In genomic region chr22:44682556-44683168, GRCh38 we compare ENCODE assay signal across 24 cellular contexts. TPM values are rescaled to one million over a fixed set of nuclear protein-coding genes. Genes with fewer than 3 reads are reported as not detected.
DNase-seq lines count a peak whose midpoint lies in the region; FAIRE-seq and TF ChIP-seq lines count a peak whose summit lies in the region.
"Had no signal": no experiment of that assay in that cellular context is flagged by ENCODE, and none has a peak within 500 bp of the region (broad histone marks: within the 10 kb centered on the region; RNA-seq: fewer than 3 reads in every experiment).

No MANE protein-coding gene starts in this region.

- H3K27me3 Mint-ChIP-seq in activated CD4-positive, alpha-beta memory T cell treated with anti-CD3 and anti-CD28 coated beads, Interleukin-2, amount 10 ng/mL, durations not matched to agents 7 days and 5 days = peaks cover 3% of the 10 kb centered on the region
- H3K27me3 Mint-ChIP-seq in activated CD4-positive, alpha-beta memory T cell treated with anti-CD3 and anti-CD28 coated beads for 36 hours = no peaks in the 10 kb centered on the region
- no peaks in the 10 kb centered on the region for H3K27me3 Mint-ChIP-seq in CD8-positive, alpha-beta memory T cell
- H3K27me3 Mint-ChIP-seq: activated naive CD8-positive, alpha-beta T cell had no signal

- POLR2A ChIA-PET in activated CD4-positive, alpha-beta memory T cell treated with anti-CD3 and anti-CD28 coated beads, Interleukin-2, amount 10 ng/mL, durations not matched to agents 7 days and 5 days (lab: Charles Lee) = interaction anchor here (7.7 kb wide), 1 partner anchor 14 kb away, joined by 92 read pairs; no protein-coding TSS in a partner anchor
- POLR2A ChIA-PET in activated CD4-positive, alpha-beta memory T cell treated with anti-CD3 and anti-CD28 coated beads for 36 hours (lab: Charles Lee) = interaction anchor here (1.0 kb wide), 1 partner anchor 18 kb away, joined by 4 read pairs; no protein-coding TSS in a partner anchor
- POLR2A ChIA-PET in CD8-positive, alpha-beta memory T cell (lab: Charles Lee) = no interaction called here

- H3K36me3 ChIP-seq in CD8-positive, alpha-beta memory T cell (ENCODE audit: insufficient read depth, low read length) = no peaks in the 10 kb centered on the region
- H3K36me3 ChIP-seq in bronchial epithelial cell (ENCODE audit: control insufficient read depth, insufficient read depth, low read length) = no peaks in the 10 kb centered on the region
- H3K36me3 ChIP-seq: neural progenitor cell, right lobe of liver, thyroid gland had no signal

- peaks cover 64% of the 10 kb centered on the region for H3K4me1 Mint-ChIP-seq in activated CD4-positive, alpha-beta memory T cell treated with anti-CD3 and anti-CD28 coated beads, Interleukin-2, amount 10 ng/mL, durations not matched to agents 7 days and 5 days
- H3K4me1 Mint-ChIP-seq in activated CD4-positive, alpha-beta memory T cell treated with anti-CD3 and anti-CD28 coated beads for 36 hours (ENCODE audit: low read depth) = peaks cover 47% of the 10 kb centered on the region
- H3K4me1 Mint-ChIP-seq in CD8-positive, alpha-beta memory T cell = peaks cover 50 to 72% (median 58%) of the 10 kb centered on the region in 3 donors

- peaks cover 4% of the 10 kb centered on the region for H3K36me3 Mint-ChIP-seq in activated CD4-positive, alpha-beta memory T cell treated with anti-CD3 and anti-CD28 coated beads, Interleukin-2, amount 10 ng/mL, durations not matched to agents 7 days and 5 days (ENCODE audit: low read depth)
- no peaks in the 10 kb centered on the region for H3K36me3 Mint-ChIP-seq in activated CD4-positive, alpha-beta memory T cell treated with anti-CD3 and anti-CD28 coated beads for 36 hours
- H3K36me3 Mint-ChIP-seq in CD8-positive, alpha-beta memory T cell = peaks cover 0 to 22% (median 7%) of the 10 kb centered on the region in 3 donors
- H3K36me3 Mint-ChIP-seq: activated naive CD8-positive, alpha-beta T cell; neural progenitor cell had no signal

- H3K27ac Mint-ChIP-seq in activated CD4-positive, alpha-beta memory T cell treated with anti-CD3 and anti-CD28 coated beads, Interleukin-2, amount 10 ng/mL, durations not matched to agents 7 days and 5 days = peak overlapping the region; percentile 57
- no peak overlapping the region for H3K27ac Mint-ChIP-seq in activated CD4-positive, alpha-beta memory T cell treated with anti-CD3 and anti-CD28 coated beads for 36 hours
- peak overlapping the region in 5 of 8 donors; percentile 39 to 96 (median 71) for H3K27ac Mint-ChIP-seq in CD8-positive, alpha-beta memory T cell
- H3K27ac Mint-ChIP-seq: neural progenitor cell had no signal

- H3K4me3 Mint-ChIP-seq in activated CD4-positive, alpha-beta memory T cell treated with anti-CD3 and anti-CD28 coated beads, Interleukin-2, amount 10 ng/mL, durations not matched to agents 7 days and 5 days = no peak overlapping the region
- no peak overlapping the region for H3K4me3 Mint-ChIP-seq in activated CD4-positive, alpha-beta memory T cell treated with anti-CD3 and anti-CD28 coated beads for 36 hours
- peak overlapping the region in 3 of 7 donors; percentile 9 to 50 (median 15) for H3K4me3 Mint-ChIP-seq in CD8-positive, alpha-beta memory T cell
- H3K4me3 Mint-ChIP-seq: activated naive CD8-positive, alpha-beta T cell; neural progenitor cell had no signal

- CTCF ChIA-PET in activated CD4-positive, alpha-beta memory T cell treated with anti-CD3 and anti-CD28 coated beads, Interleukin-2, amount 10 ng/mL, durations not matched to agents 7 days and 5 days (lab: Charles Lee) = interaction anchor here (2.9 to 8.6 kb wide), 2 partner anchors 12 to 55 kb away, joined by 20 to 146 read pairs; no protein-coding TSS in a partner anchor
- CTCF ChIA-PET in activated CD4-positive, alpha-beta memory T cell treated with anti-CD3 and anti-CD28 coated beads for 36 hours (lab: Charles Lee) = no interaction called here
- CTCF ChIA-PET in CD8-positive, alpha-beta memory T cell (lab: Charles Lee) = interaction anchor here (1.1 to 5.9 kb wide), 4 partner anchors 13 to 56 kb away, joined by 3 to 46 read pairs (median 5); no protein-coding TSS in a partner anchor

- no peaks in the 10 kb centered on the region for H3K9me3 ChIP-seq in CD8-positive, alpha-beta memory T cell (ENCODE audit: low read length)
- H3K9me3 ChIP-seq: right lobe of liver, thyroid gland had no signal

- no peak for DNase-seq in activated CD4-positive, alpha-beta memory T cell treated with anti-CD3 and anti-CD28 coated beads, Interleukin-2, amount 10 ng/mL, durations not matched to agents 7 days and 5 days
- DNase-seq in activated CD4-positive, alpha-beta memory T cell treated with anti-CD3 and anti-CD28 coated beads for 36 hours = no peak
- DNase-seq in CD8-positive, alpha-beta memory T cell = no peak
- DNase-seq in NCI-H2227 treated with DMSO at 0.1 percent for 48 hours (lab: John Stamatoyannopoulos, UW) (peak; percentile 29), bronchial epithelial cell (ENCODE audit: low read depth) (no peak), NCI-H2107 treated with DMSO at 0.1 percent for 48 hours (lab: John Stamatoyannopoulos, UW; ENCODE audit: unreplicated experiment) (no peak), SKM-1 (lab: John Stamatoyannopoulos, UW; ENCODE audit: unreplicated experiment) (no peak), RKO (ENCODE audit: low spot score) (no peak)
- DNase-seq: HCEC 1CT; kidney glomerular epithelial cell; NCI-H2029 treated with DMSO at 0.1 percent for 48 hours; NCI-H510A; posterior cingulate gyrus; right lobe of liver; stimulated activated CD4-positive, alpha-beta T cell treated with anti-CD3 and anti-CD28 coated beads, Interleukin-4, amount 100 ng/mL, for 4 hours; stimulated activated naive CD4-positive, alpha-beta T cell treated with Interleukin-2 at 50 U/mL for 16 hours; T-helper 9 cell; thyroid gland had no signal

- no peaks in the 10 kb centered on the region for H3K27me3 ChIP-seq in CD8-positive, alpha-beta memory T cell (ENCODE audit: insufficient read depth, low read length, poor library complexity, severe bottlenecking)
- H3K27me3 ChIP-seq in bronchial epithelial cell (ENCODE audit: control insufficient read depth, insufficient read depth, low read length) = no peaks in the 10 kb centered on the region
- H3K27me3 ChIP-seq: neural progenitor cell, right lobe of liver, thyroid gland had no signal

- intact Hi-C loops in activated CD4-positive, alpha-beta memory T cell treated with anti-CD3 and anti-CD28 coated beads for 36 hours (cut with micrococcal nuclease) = loop anchor here (5.0 kb wide), 2 partner anchors 185 to 500 kb away; partner anchors contain the start of genes PARVG and RTL6

- H3K9me3 Mint-ChIP-seq in activated CD4-positive, alpha-beta memory T cell treated with anti-CD3 and anti-CD28 coated beads, Interleukin-2, amount 10 ng/mL, durations not matched to agents 7 days and 5 days = no peaks in the 10 kb centered on the region
- H3K9me3 Mint-ChIP-seq in activated CD4-positive, alpha-beta memory T cell treated with anti-CD3 and anti-CD28 coated beads for 36 hours = no peaks in the 10 kb centered on the region
- no peaks in the 10 kb centered on the region for H3K9me3 Mint-ChIP-seq in CD8-positive, alpha-beta memory T cell
- H3K9me3 Mint-ChIP-seq: neural progenitor cell had no signal

- peaks cover 40% of the 10 kb centered on the region for H3K4me1 ChIP-seq in CD8-positive, alpha-beta memory T cell (ENCODE audit: insufficient read depth, low read length)

- TF ChIP-seq CTCF in bronchial epithelial cell (IDR thresholded peaks at IDR 0.05; ENCODE audit: insufficient read depth, low read length, severe bottlenecking) = no peak

- peak; percentile 13 for FAIRE-seq in bronchial epithelial cell (lab: Jason Lieb, UNC)
- FAIRE-seq: D721Med, GM19239 had no signal

- no peak overlapping the region for H3K27ac ChIP-seq in CD8-positive, alpha-beta memory T cell (ENCODE audit: low read depth, low read length)
- H3K27ac ChIP-seq: C4-2B, neural progenitor cell, right lobe of liver, thyroid gland had no signal

- H3K4me3 ChIP-seq in CD8-positive, alpha-beta memory T cell (ENCODE audit: low read length) = no peak overlapping the region
- no peak overlapping the region for H3K4me3 ChIP-seq in bronchial epithelial cell (ENCODE audit: low read depth, low read length)
- H3K4me3 ChIP-seq: lung, neural progenitor cell, right lobe of liver, thyroid gland had no signal

RNA-seq across cellular contexts. Expression of gene PRR5, which starts 19.3 kb away (rescaled TPM):
- total RNA-seq in activated CD4-positive, alpha-beta memory T cell treated with anti-CD3 and anti-CD28 coated beads, Interleukin-2, amount 10 ng/mL, durations not matched to agents 7 days and 5 days = 10 to 100 TPM; 22.1 to 22.6 TPM
- 10 to 100 TPM; 10.3 to 11.8 TPM for total RNA-seq in activated CD4-positive, alpha-beta memory T cell treated with anti-CD3 and anti-CD28 coated beads for 36 hours
- total RNA-seq in CD8-positive, alpha-beta memory T cell = 10 to 100 TPM; 26.4 to 29.9 TPM
- 175 TPM for polyA plus RNA-seq in CD8-positive, alpha-beta memory T cell
- total RNA-seq in bronchial epithelial cell = 6.3 and 14.0 TPM in 2 replicates
